In genomic region chr1:16267690-16268180, GRCh38 we compare ENCODE assay signal across 8 cellular contexts.
"Had no signal": no experiment of that assay in that cellular context is flagged by ENCODE, and none has a peak within 500 bp of the region (broad histone marks: within the 10 kb centered on the region; RNA-seq: fewer than 3 reads in every experiment).

No MANE protein-coding gene starts in this region.

- H3K27me3 Mint-ChIP-seq: activated CD4-positive, alpha-beta memory T cell treated with anti-CD3 and anti-CD28 coated beads, Interleukin-2, amount 10 ng/mL, durations not matched to agents 7 days and 5 days; activated naive CD8-positive, alpha-beta T cell treated with anti-CD3 and anti-CD28 coated beads, Interleukin-2, amount 50 U/mL, for 24 hours had no signal

- H3K27ac Mint-ChIP-seq: activated CD4-positive, alpha-beta memory T cell treated with anti-CD3 and anti-CD28 coated beads, Interleukin-2, amount 10 ng/mL, durations not matched to agents 7 days and 5 days; activated naive CD8-positive, alpha-beta T cell treated with anti-CD3 and anti-CD28 coated beads, Interleukin-2, amount 50 U/mL, for 24 hours; nephron had no signal

- ATAC-seq: activated naive CD8-positive, alpha-beta T cell treated with anti-CD3 and anti-CD28 coated beads, Interleukin-2, amount 50 U/mL, for 24 hours; esophagus mucosa; left colon had no signal

- H3K4me3 Mint-ChIP-seq: activated CD4-positive, alpha-beta memory T cell treated with anti-CD3 and anti-CD28 coated beads, Interleukin-2, amount 10 ng/mL, durations not matched to agents 7 days and 5 days; activated naive CD8-positive, alpha-beta T cell treated with anti-CD3 and anti-CD28 coated beads, Interleukin-2, amount 50 U/mL, for 24 hours; nephron had no signal

- H3K9me3 Mint-ChIP-seq: activated CD4-positive, alpha-beta memory T cell treated with anti-CD3 and anti-CD28 coated beads, Interleukin-2, amount 10 ng/mL, durations not matched to agents 7 days and 5 days; activated naive CD8-positive, alpha-beta T cell treated with anti-CD3 and anti-CD28 coated beads, Interleukin-2, amount 50 U/mL, for 24 hours; nephron had no signal

- DNase-seq: activated CD4-positive, alpha-beta memory T cell treated with anti-CD3 and anti-CD28 coated beads, Interleukin-2, amount 10 ng/mL, durations not matched to agents 7 days and 5 days; activated naive CD8-positive, alpha-beta T cell treated with anti-CD3 and anti-CD28 coated beads, Interleukin-2, amount 50 U/mL, for 24 hours; left colon; mammary epithelial cell; stimulated activated CD4-positive, alpha-beta T cell treated with anti-CD3 and anti-CD28 coated beads, Interleukin-2, amount 100 ng/mL, for 48 hours; stimulated activated naive CD4-positive, alpha-beta T cell treated with Interleukin-2 at 50 U/mL for 16 hours had no signal
